ENCODE assay signal across 26 cellular contexts in the genomic region with DNA sequence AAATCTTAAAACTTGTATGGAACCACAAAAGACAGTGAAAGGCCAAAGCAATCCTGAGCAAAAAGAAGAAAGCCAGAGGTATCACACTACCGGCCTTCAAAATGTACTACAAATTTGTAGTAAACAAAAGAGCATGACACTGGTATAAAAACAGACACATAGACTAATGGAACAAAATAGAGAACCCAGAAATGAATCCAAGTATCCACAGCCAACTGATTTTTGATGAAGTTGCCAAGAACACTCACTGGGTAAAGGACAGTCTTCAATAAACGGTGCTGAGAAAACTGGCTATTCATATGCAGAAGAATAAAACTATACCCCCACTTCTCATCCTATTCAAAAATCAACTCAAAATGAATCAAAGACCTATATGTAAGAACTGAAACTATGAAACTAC.
"Had no signal": no experiment of that assay in that cellular context is flagged by ENCODE, and none has a peak within 500 bp of the region (broad histone marks: within the 10 kb centered on the region; RNA-seq: fewer than 3 reads in every experiment).

No MANE protein-coding gene starts in this region.

- H3K4me3 ChIP-seq: stomach, suprapubic skin, testis, thoracic aorta, thyroid gland, tibial artery, tibial nerve, transverse colon, upper lobe of left lung, upper lobe of right lung, uterus, vagina had no signal

- H3K27ac ChIP-seq: stomach, suprapubic skin, testis, thoracic aorta, thyroid gland, tibial artery, tibial nerve, transverse colon, upper lobe of left lung, upper lobe of right lung, uterus, vagina had no signal

- ATAC-seq: stimulated activated effector memory CD8-positive, alpha-beta T cell treated with anti-CD3 and anti-CD28 coated beads, Interleukin-12 subunit alpha, Interleukin-12 subunit beta, amount 100 ng/mL, for 72 hours; stimulated activated memory B cell treated with anti-CD40 and anti-IgM and Interleukin-4, amounts not matched to agents 10 μg/mL and 1 μg/mL and 100 μg/mL, for 72 hours; stimulated activated naive B cell treated with anti-CD40 and anti-IgM and Interleukin-4, amounts not matched to agents 10 μg/mL and 1 μg/mL and 100 μg/mL, for 72 hours; stimulated activated naive CD8-positive, alpha-beta T cell treated with anti-CD3 and anti-CD28 coated beads, Interleukin-15, amount 100 ng/mL, for 72 hours; stimulated activated naive CD8-positive, alpha-beta T cell treated with anti-CD3 and anti-CD28 coated beads, Interleukin-15, Interleukin-2, amounts not matched to agents 100 U/mL and 50 U/mL, for 24 hours; upper lobe of right lung had no signal

- H3K4me1 ChIP-seq: stomach, suprapubic skin, testis, thyroid gland, tibial artery, tibial nerve, transverse colon, upper lobe of left lung, upper lobe of right lung, uterus, vagina had no signal

- DNase-seq: stimulated activated CD4-positive, alpha-beta T cell treated with anti-CD3 and anti-CD28 coated beads, Interleukin-2, amount 100 ng/mL, for 48 hours; stimulated activated CD4-positive, alpha-beta T cell treated with anti-CD3 and anti-CD28 coated beads, Interleukin-4, amount 100 ng/mL, for 1 hour; stimulated activated CD4-positive, alpha-beta T cell treated with anti-CD3 and anti-CD28 coated beads, Interleukin-4, amount 100 ng/mL, for 24 hours; stimulated activated CD4-positive, alpha-beta T cell treated with anti-CD3 and anti-CD28 coated beads, Interleukin-4, amount 100 ng/mL, for 4 hours; stimulated activated CD8-positive, alpha-beta memory T cell treated with anti-CD3 and anti-CD28 coated beads, Interleukin-4, amount 100 ng/mL, for 48 hours; stimulated activated naive B cell treated with anti-CD40 and anti-IgM and Interleukin-4, amounts not matched to agents 10 μg/mL and 1 μg/mL and 100 μg/mL, for 72 hours; stimulated activated naive CD4-positive, alpha-beta T cell; stimulated activated naive CD4-positive, alpha-beta T cell treated with Interleukin-2 at 50 U/mL for 16 hours; stimulated activated naive CD8-positive, alpha-beta T cell treated with anti-CD3 and anti-CD28 coated beads, Interleukin-15, amount 100 ng/mL, for 72 hours; stimulated activated naive CD8-positive, alpha-beta T cell treated with anti-CD3 and anti-CD28 coated beads, Interleukin-15, Interleukin-2, amounts not matched to agents 100 U/mL and 50 U/mL, for 24 hours; stomach; substantia nigra; testis; thyroid gland; tibial artery; transverse colon; trophoblast cell; upper lobe of left lung; upper lobe of right lung; uterus had no signal

- H3K9me3 ChIP-seq: suprapubic skin, testis, thoracic aorta, thyroid gland, tibial artery, transverse colon, upper lobe of right lung, uterus, vagina had no signal

- H3K27me3 ChIP-seq: stomach, suprapubic skin, testis, thyroid gland, tibial artery, tibial nerve, transverse colon, upper lobe of left lung, upper lobe of right lung, uterus, vagina had no signal
